ENCODE assay signal across 8 cellular contexts in genomic region chr4:98262431-98262830, GRCh38.
DNase-seq lines count a peak whose midpoint lies in the region; ATAC-seq and TF ChIP-seq lines count a peak whose summit lies in the region.

No MANE protein-coding gene starts in this region.

- peak overlapping the region; percentile 44 for H3K27ac ChIP-seq in OCI-LY1 (ENCODE audit: low read depth, low read length, poor library complexity, severe bottlenecking)

- H3K27me3 Mint-ChIP-seq in effector memory CD8-positive, alpha-beta T cell = no peaks in the 10 kb centered on the region

- H3K79me2 ChIP-seq in OCI-LY1 (ENCODE audit: insufficient read depth, low read length) = peaks cover 54% of the 10 kb centered on the region

- peak overlapping the region; percentile 86 for H3K4me3 ChIP-seq in GM12865 (ENCODE audit: low read depth, low read length)
- H3K4me3 ChIP-seq in OCI-LY1 (ENCODE audit: low read depth, low read length, poor library complexity, severe bottlenecking) = peak overlapping the region; percentile 86
- H3K4me3 ChIP-seq in neuron (ENCODE audit: low read length) = peak overlapping the region; percentile 59

- H3K9me3 ChIP-seq in OCI-LY1 (ENCODE audit: low read length) (peaks cover 2% of the 10 kb centered on the region; the same call in 1 of the 2 replicates), neuron (ENCODE audit: low read length) (peaks cover 2% of the 10 kb centered on the region)

- no peak for TF ChIP-seq CTCF in GM12865 (IDR thresholded peaks at IDR 0.05; ENCODE audit: insufficient read depth, low read depth, low read length, missing control alignments)
- no peak for TF ChIP-seq CTCF in OCI-LY1 (IDR thresholded peaks at IDR 0.05; ENCODE audit: low read length)

- no peaks in the 10 kb centered on the region for H3K27me3 ChIP-seq in OCI-LY1 (ENCODE audit: insufficient read depth, low read length)
- H3K27me3 ChIP-seq in neuron (ENCODE audit: insufficient read depth, low read length) = no peaks in the 10 kb centered on the region

- no peaks in the 10 kb centered on the region for H4K20me1 ChIP-seq in OCI-LY1 (ENCODE audit: insufficient read depth, low read length)

- H3K4me1 ChIP-seq in OCI-LY1 (ENCODE audit: insufficient read depth, low read length, severe bottlenecking) (peaks cover 23% of the 10 kb centered on the region), neuron (ENCODE audit: insufficient read depth, low read length) (peaks cover 14% of the 10 kb centered on the region)

- H3K27ac Mint-ChIP-seq in effector memory CD8-positive, alpha-beta T cell = peak overlapping the region; percentile 93 to 94

- ATAC-seq in effector memory CD8-positive, alpha-beta T cell (replicated peaks) = no peak

- H3K36me3 ChIP-seq in OCI-LY1 (ENCODE audit: insufficient read depth, low read length) (peaks cover 5% of the 10 kb centered on the region; the same call in 1 of the 2 replicates), neuron (ENCODE audit: insufficient read depth, low read length) (no peaks in the 10 kb centered on the region)

- H3K36me3 Mint-ChIP-seq in effector memory CD8-positive, alpha-beta T cell (ENCODE audit: insufficient read depth) = peaks cover 15% of the 10 kb centered on the region

- peaks cover 35 to 48% of the 10 kb centered on the region in 2 donors for H3K4me1 Mint-ChIP-seq in effector memory CD8-positive, alpha-beta T cell (ENCODE audit: low read depth in 2 of 2)

- H3K9me2 ChIP-seq in OCI-LY1 (ENCODE audit: low read depth, low read length) = no peaks in the 10 kb centered on the region

- no peaks in the 10 kb centered on the region for H3K9me3 Mint-ChIP-seq in effector memory CD8-positive, alpha-beta T cell

- H2AFZ ChIP-seq in OCI-LY1 (ENCODE audit: low read length) = no peak overlapping the region
- H2AFZ ChIP-seq in neuron (ENCODE audit: low read depth, low read length) = no peak overlapping the region

- peak overlapping the region; percentile 94 for H3K9ac ChIP-seq in OCI-LY1 (ENCODE audit: low read length)

- no peaks in the 10 kb centered on the region for H3F3A ChIP-seq in OCI-LY1 (ENCODE audit: insufficient read depth, low read length)

- DNase-seq in GM12865 (ENCODE audit: low read depth) = peak; percentile 1
- DNase-seq in effector memory CD8-positive, alpha-beta T cell = no peak
- DNase-seq in COR-L47 (lab: John Stamatoyannopoulos, UW) = no peak
- no peak for DNase-seq in activated CD4-positive, alpha-beta T cell treated with anti-CD3 and anti-CD28 coated beads, Interleukin-2, amount 50 U/mL, for 1 hour
- no peak for DNase-seq in AG08395 (ENCODE audit: low spot score)
- DNase-seq in NCI-H748 treated with DMSO at 0.1 percent for 48 hours (lab: John Stamatoyannopoulos, UW) = no peak

- H3K4me3 Mint-ChIP-seq in effector memory CD8-positive, alpha-beta T cell = peak overlapping the region; percentile 93 to 94

- peak overlapping the region; percentile 72 for H3K4me2 ChIP-seq in OCI-LY1 (ENCODE audit: low read length)
